12 cellular contexts compared by ENCODE assay signal in the genomic region with DNA sequence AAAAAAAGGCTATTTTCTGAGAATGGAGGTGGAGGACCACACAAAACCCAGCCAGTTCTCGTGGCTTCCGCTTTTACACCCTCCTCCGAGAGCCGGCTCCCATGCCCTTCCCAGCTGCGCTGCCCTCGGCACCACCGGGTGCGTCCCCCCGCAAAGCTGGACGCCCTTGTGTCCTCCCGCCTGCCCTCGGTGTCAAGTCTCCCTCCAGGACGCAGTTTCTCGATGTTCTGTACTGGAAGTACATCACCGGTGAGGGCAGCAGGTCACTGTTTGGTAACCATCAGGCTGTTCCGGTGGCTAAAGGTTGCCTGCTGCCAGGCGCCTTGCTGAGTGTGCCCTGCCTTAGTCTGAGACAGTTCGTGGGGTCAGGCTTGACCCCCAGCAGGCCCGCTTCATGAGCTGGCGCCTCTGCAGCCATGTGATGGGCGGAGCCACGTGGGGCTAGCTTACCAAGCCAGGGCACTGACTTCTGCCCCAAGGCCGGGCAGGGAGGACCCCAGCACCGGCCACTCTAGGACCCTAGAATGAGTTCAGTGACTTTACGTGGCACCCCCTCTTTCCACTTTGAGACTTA. TPM values are rescaled to one million over a fixed set of nuclear protein-coding genes. Genes with fewer than 3 reads are reported as not detected.
DNase-seq lines count a peak whose midpoint lies in the region; ATAC-seq, FAIRE-seq and TF ChIP-seq lines count a peak whose summit lies in the region.
"Had no signal": no experiment of that assay in that cellular context is flagged by ENCODE, and none has a peak within 500 bp of the region (broad histone marks: within the 10 kb centered on the region; RNA-seq: fewer than 3 reads in every experiment).

No MANE protein-coding gene starts in this region.

- H3K27me3 ChIP-seq in KMS-11 (ENCODE audit: insufficient read depth, low read depth) = no peaks in the 10 kb centered on the region
- H3K27me3 ChIP-seq in esophagus (ENCODE audit: control insufficient read depth in 1 of 2, insufficient read depth in 2 of 2, low read length in 2 of 2) = no peaks in the 10 kb centered on the region
- no peaks in the 10 kb centered on the region for H3K27me3 ChIP-seq in pancreas

- H3K9me3 ChIP-seq in esophagus (ENCODE audit: control insufficient read depth in 2 of 2, insufficient read depth in 1 of 2, low read depth in 1 of 2, low read length in 1 of 2) (no peaks in the 10 kb centered on the region), pancreas (no peaks in the 10 kb centered on the region)

- intact Hi-C loops in pancreas (cut with DNase I) = no loop called here

- no peak overlapping the region for H3K9ac ChIP-seq in KMS-11

- H2AFZ ChIP-seq in KMS-11 (ENCODE audit: low read depth) = no peak overlapping the region

- TF ChIP-seq CTCF in C4-2B (conservative IDR thresholded peaks at IDR 0.05) (no peak), KMS-11 (conservative IDR thresholded peaks at IDR 0.05; ENCODE audit: low read depth, low read length) (no peak), pancreas (IDR thresholded peaks at IDR 0.05) (no peak), foreskin fibroblast (IDR thresholded peaks at IDR 0.05; ENCODE audit: low read depth, low read length) (no peak)

- 95% methylated on average over 25 of the region's 25 CpGs for WGBS in esophagus, 2 donors
- WGBS in pancreas, 2 donors = 95 to 96% methylated on average over 25 of the region's 25 CpGs

- H3K4me1 ChIP-seq in KMS-11 (ENCODE audit: low read depth, poor library complexity, severe bottlenecking) = peaks cover 89% of the 10 kb centered on the region
- peaks cover 7 to 20% of the 10 kb centered on the region in 2 donors for H3K4me1 ChIP-seq in esophagus (ENCODE audit: control insufficient read depth in 2 of 2, insufficient read depth in 2 of 2, low read length in 1 of 2)
- H3K4me1 ChIP-seq in pancreas = peaks cover 64 to 75% (median 65%) of the 10 kb centered on the region in 3 donors

- no peaks in the 10 kb centered on the region for H4K20me1 ChIP-seq in KMS-11 (ENCODE audit: insufficient read depth)

- peak overlapping the region; percentile 82 for H3K4me2 ChIP-seq in KMS-11

- peak in 1 of 6 donors; percentile 72 for DNase-seq in pancreas
- DNase-seq in G401 (ENCODE audit: low spot score) = no peak
- no peak for DNase-seq in retina
- no peak for DNase-seq in RKO (ENCODE audit: low spot score)
- no peak for DNase-seq in foreskin fibroblast
- DNase-seq: activated CD4-positive, CD25-positive, alpha-beta regulatory T cell; occipital lobe had no signal

- H3K36me3 ChIP-seq in KMS-11 (ENCODE audit: insufficient read depth) (no peaks in the 10 kb centered on the region), esophagus (ENCODE audit: control insufficient read depth in 2 of 2, insufficient read depth in 2 of 2, low read length in 1 of 2) (peaks cover 0 to 2% of the 10 kb centered on the region in 2 donors), pancreas (no peaks in the 10 kb centered on the region)

- FAIRE-seq in pancreas (lab: Jason Lieb, UNC) = no peak
- FAIRE-seq: GM19239 had no signal

- no peak overlapping the region for H3K4me3 ChIP-seq in KMS-11 (IDR thresholded peaks at IDR 0.05; ENCODE audit: insufficient read depth, low read depth, low read length)
- H3K4me3 ChIP-seq in esophagus (ENCODE audit: low read depth in 1 of 2, low read length in 2 of 2) = no peak overlapping the region
- H3K4me3 ChIP-seq in pancreas = no peak overlapping the region
- no peak overlapping the region for H3K4me3 ChIP-seq in foreskin fibroblast (ENCODE audit: low read depth in 1 of 2, low read length in 2 of 2)

- H3K27ac ChIP-seq in C4-2B (peak overlapping the region; percentile 85), KMS-11 (peak overlapping the region; percentile 66), esophagus (ENCODE audit: low read depth in 2 of 2, low read length in 1 of 2) (peak overlapping the region; percentile 27 to 53), pancreas (peak overlapping the region in 3 of 4 donors; percentile 95 to 98 (median 97))

- H3K79me2 ChIP-seq in KMS-11 (ENCODE audit: insufficient read depth, low read depth) = peaks cover 71% of the 10 kb centered on the region

- no peak for ATAC-seq in pancreas
- ATAC-seq: activated naive CD4-positive, alpha-beta T cell treated with anti-CD3 and anti-CD28 coated beads, Interleukin-2, amount 50 U/mL, for 72 hours had no signal

- in situ Hi-C loops in G401 (cut with HindIII; ENCODE audit: low sequenced_read_pairs) = no loop called here

RNA-seq across cellular contexts. Expression of gene RREB1, which starts 34.6 kb away (rescaled TPM):
- 10 to 100 TPM; 13.0 to 19.7 TPM for polyA plus RNA-seq in esophagus
- 10 to 100 TPM; 22.7 to 45.3 (median 30.5) TPM for total RNA-seq in pancreas
- polyA plus RNA-seq in pancreas = 10 to 100 TPM in 1 of 2 donors, 1 to 10 TPM in 1; 8.9 to 12.4 TPM
- total RNA-seq in G401 (2014; rRNA removed; shearing (Covaris generic)) = 8.5 and 10.1 TPM in 2 replicates

Comparison
In these comparisons a context has a peak if more than half of its experiments do, and no peak if none do; other contexts are left out.
1. H3K27ac ChIP-seq: peak in every context shown above with its lines; median percentile 97 in pancreas; 85 in C4-2B; 66 in KMS-11; 40 in esophagus.